Comparison of ENCODE assay signal across 18 cellular contexts in the genomic region with DNA sequence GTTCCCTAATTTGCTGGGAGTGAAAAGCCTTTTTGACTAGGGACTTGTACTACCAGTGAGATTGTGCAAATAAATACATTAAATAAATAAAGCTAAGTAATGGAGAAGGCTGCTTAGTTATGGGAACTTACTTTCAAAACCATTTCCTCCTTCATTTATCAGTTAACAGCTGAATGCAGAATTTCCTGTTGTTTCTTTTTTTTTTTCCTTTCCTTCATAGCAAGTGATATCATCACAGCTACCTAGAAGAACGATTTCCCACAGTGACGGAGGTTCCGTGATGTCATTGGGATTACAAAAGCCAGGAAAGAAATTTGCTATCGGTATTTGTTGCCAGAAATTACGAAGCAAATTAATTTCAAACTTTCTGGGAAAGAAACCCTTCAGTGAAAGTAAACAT. TPM values are rescaled to one million over a fixed set of nuclear protein-coding genes. Genes with fewer than 3 reads are reported as not detected.
DNase-seq lines count a peak whose midpoint lies in the region; ATAC-seq and TF ChIP-seq lines count a peak whose summit lies in the region.
"Had no signal": no experiment of that assay in that cellular context is flagged by ENCODE, and none has a peak within 500 bp of the region (broad histone marks: within the 10 kb centered on the region; RNA-seq: fewer than 3 reads in every experiment).

No MANE protein-coding gene starts in this region.

- peaks cover 14% of the 10 kb centered on the region for H3K4me1 Mint-ChIP-seq in activated CD8-positive, alpha-beta T cell treated with anti-CD3 and anti-CD28 coated beads, Interleukin-2, amount 10 ng/mL, durations not matched to agents 7 days and 5 days (ENCODE audit: low read depth)
- H3K4me1 Mint-ChIP-seq in activated CD8-positive, alpha-beta T cell treated with anti-CD3 and anti-CD28 coated beads for 36 hours (ENCODE audit: low read depth): peaks cover 4% of the 10 kb centered on the region
- peaks cover 14% of the 10 kb centered on the region for H3K4me1 Mint-ChIP-seq in endodermal cell
- peaks cover 14% of the 10 kb centered on the region for H3K4me1 Mint-ChIP-seq in progenitor cell of endocrine pancreas (ENCODE audit: low read depth)

- no peak overlapping the region for H3K4me3 Mint-ChIP-seq in activated CD8-positive, alpha-beta T cell treated with anti-CD3 and anti-CD28 coated beads, Interleukin-2, amount 10 ng/mL, durations not matched to agents 7 days and 5 days
- H3K4me3 Mint-ChIP-seq in activated CD8-positive, alpha-beta T cell treated with anti-CD3 and anti-CD28 coated beads for 36 hours: no peak overlapping the region
- H3K4me3 Mint-ChIP-seq in endodermal cell: no peak overlapping the region
- no peak overlapping the region for H3K4me3 Mint-ChIP-seq in progenitor cell of endocrine pancreas (ENCODE audit: low read depth)

- no peaks in the 10 kb centered on the region for H3K9me3 ChIP-seq in endodermal cell (ENCODE audit: control insufficient read depth, low read length)

- TF ChIP-seq CTCF in activated CD8-positive, alpha-beta T cell treated with anti-CD3 and anti-CD28 coated beads for 36 hours (IDR thresholded peaks at IDR 0.05): no peak
- TF ChIP-seq CTCF in endodermal cell (conservative IDR thresholded peaks at IDR 0.05) (no peak), progenitor cell of endocrine pancreas (IDR thresholded peaks at IDR 0.05; ENCODE audit: unreplicated experiment) (no peak)

- no peak overlapping the region for H3K4me3 ChIP-seq in endodermal cell (ENCODE audit: low read length)
- H3K4me3 ChIP-seq: cardiac muscle cell had no signal

- peak overlapping the region; percentile 31 for H3K27ac Mint-ChIP-seq in activated CD8-positive, alpha-beta T cell treated with anti-CD3 and anti-CD28 coated beads, Interleukin-2, amount 10 ng/mL, durations not matched to agents 7 days and 5 days
- no peak overlapping the region for H3K27ac Mint-ChIP-seq in activated CD8-positive, alpha-beta T cell treated with anti-CD3 and anti-CD28 coated beads for 36 hours
- H3K27ac Mint-ChIP-seq in endodermal cell: no peak overlapping the region
- no peak overlapping the region for H3K27ac Mint-ChIP-seq in progenitor cell of endocrine pancreas

- POLR2A ChIA-PET in activated CD8-positive, alpha-beta T cell treated with anti-CD3 and anti-CD28 coated beads, Interleukin-2, amount 10 ng/mL, durations not matched to agents 7 days and 5 days (lab: Charles Lee): interaction anchor here (0.6 kb wide), 1 partner anchor 43 kb away, joined by 3 read pairs; no protein-coding TSS in a partner anchor
- POLR2A ChIA-PET in activated CD8-positive, alpha-beta T cell treated with anti-CD3 and anti-CD28 coated beads for 36 hours (lab: Charles Lee): no interaction called here

- H3K36me3 ChIP-seq in endodermal cell (ENCODE audit: control insufficient read depth, insufficient read depth, low read length): no peaks in the 10 kb centered on the region
- H3K36me3 ChIP-seq: cardiac muscle cell had no signal

- no peak for ATAC-seq in activated CD8-positive, alpha-beta T cell treated with anti-CD3 and anti-CD28 coated beads, Interleukin-2, amount 10 ng/mL, durations not matched to agents 7 days and 5 days
- ATAC-seq in activated CD8-positive, alpha-beta T cell treated with anti-CD3 and anti-CD28 coated beads for 36 hours: no peak
- no peak for ATAC-seq in GM18868 (IDR thresholded peaks at IDR 0.05; ENCODE audit: unreplicated experiment)
- ATAC-seq: left colon; stimulated activated naive CD8-positive, alpha-beta T cell treated with anti-CD3 and anti-CD28 coated beads, Interleukin-15, Interleukin-2, amounts not matched to agents 100 U/mL and 50 U/mL, for 24 hours had no signal

- H3K27me3 ChIP-seq in endodermal cell (ENCODE audit: control insufficient read depth, insufficient read depth, low read length, poor library complexity, severe bottlenecking): no peaks in the 10 kb centered on the region
- H3K27me3 ChIP-seq: cardiac muscle cell had no signal

- H3K36me3 Mint-ChIP-seq in activated CD8-positive, alpha-beta T cell treated with anti-CD3 and anti-CD28 coated beads, Interleukin-2, amount 10 ng/mL, durations not matched to agents 7 days and 5 days (ENCODE audit: low read depth): no peaks in the 10 kb centered on the region
- H3K36me3 Mint-ChIP-seq in activated CD8-positive, alpha-beta T cell treated with anti-CD3 and anti-CD28 coated beads for 36 hours (ENCODE audit: low read depth): no peaks in the 10 kb centered on the region
- H3K36me3 Mint-ChIP-seq in endodermal cell (ENCODE audit: low read depth) (no peaks in the 10 kb centered on the region), progenitor cell of endocrine pancreas (ENCODE audit: insufficient read depth) (no peaks in the 10 kb centered on the region)

- 90 to 96% methylated on average over 4 to 5 of the region's 5 CpGs for WGBS in endodermal cell (ENCODE audit: insufficient coverage in 1 of 2, insufficient read length in 1 of 2), 2 experiments

- CTCF ChIA-PET in activated CD8-positive, alpha-beta T cell treated with anti-CD3 and anti-CD28 coated beads, Interleukin-2, amount 10 ng/mL, durations not matched to agents 7 days and 5 days (lab: Charles Lee): interaction anchor here (0.8 to 1.1 kb wide), 3 partner anchors 30 to 572 kb away, joined by 3 read pairs; no protein-coding TSS in a partner anchor
- CTCF ChIA-PET in activated CD8-positive, alpha-beta T cell treated with anti-CD3 and anti-CD28 coated beads for 36 hours (lab: Charles Lee): interaction anchor here (1.0 to 1.9 kb wide), 3 partner anchors 27 to 572 kb away, joined by 3 to 4 read pairs (median 3); no protein-coding TSS in a partner anchor

- H3K27ac ChIP-seq in endodermal cell (ENCODE audit: low read depth, low read length): no peak overlapping the region
- H3K27ac ChIP-seq: cardiac muscle cell had no signal

- H3K9ac ChIP-seq in endodermal cell (ENCODE audit: extremely low read depth, low read length, poor library complexity, severe bottlenecking): no peak overlapping the region

- no peak for DNase-seq in activated CD8-positive, alpha-beta T cell treated with anti-CD3 and anti-CD28 coated beads, Interleukin-2, amount 10 ng/mL, durations not matched to agents 7 days and 5 days
- no peak for DNase-seq in activated CD8-positive, alpha-beta T cell treated with anti-CD3 and anti-CD28 coated beads for 36 hours
- DNase-seq in OCI-M1 (lab: John Stamatoyannopoulos, UW) (peak; percentile 76), endodermal cell (peak; percentile 9), pulmonary artery endothelial cell (ENCODE audit: low read depth, low spot score) (peak; percentile 26), progenitor cell of endocrine pancreas (ENCODE audit: low spot score, unreplicated experiment) (no peak)
- DNase-seq in effector CD8-positive, alpha-beta T cell (lab: John Stamatoyannopoulos, UW): no peak
- DNase-seq: activated CD4-positive, CD25-positive, alpha-beta regulatory T cell treated with anti-CD3 and anti-CD28 coated beads, Interleukin-2, amount 50 U/mL, for 72 hours; activated T-cell treated with anti-CD3 and anti-CD28 coated beads for 4 hours; EL; left colon; midbrain; NCI-H1694 treated with DMSO at 0.1 percent for 48 hours; Right ventricle myocardium superior; stimulated activated CD4-positive, alpha-beta T cell treated with anti-CD3 and anti-CD28 coated beads, Interleukin-15, amount 100 ng/mL, for 24 hours; stimulated activated naive CD8-positive, alpha-beta T cell treated with anti-CD3 and anti-CD28 coated beads, Interleukin-15, Interleukin-2, amounts not matched to agents 100 U/mL and 50 U/mL, for 24 hours had no signal

- no peaks in the 10 kb centered on the region for H3K4me1 ChIP-seq in endodermal cell (ENCODE audit: control insufficient read depth, insufficient read depth, low read length)

- H3K9me3 Mint-ChIP-seq in activated CD8-positive, alpha-beta T cell treated with anti-CD3 and anti-CD28 coated beads, Interleukin-2, amount 10 ng/mL, durations not matched to agents 7 days and 5 days (ENCODE audit: insufficient read depth): no peaks in the 10 kb centered on the region
- H3K9me3 Mint-ChIP-seq in activated CD8-positive, alpha-beta T cell treated with anti-CD3 and anti-CD28 coated beads for 36 hours: no peaks in the 10 kb centered on the region
- no peaks in the 10 kb centered on the region for H3K9me3 Mint-ChIP-seq in endodermal cell
- peaks cover 6% of the 10 kb centered on the region for H3K9me3 Mint-ChIP-seq in progenitor cell of endocrine pancreas (ENCODE audit: low read depth)

- intact Hi-C loops in activated CD8-positive, alpha-beta T cell treated with anti-CD3 and anti-CD28 coated beads for 36 hours (cut with micrococcal nuclease): no loop called here

- H3K27me3 Mint-ChIP-seq in activated CD8-positive, alpha-beta T cell treated with anti-CD3 and anti-CD28 coated beads, Interleukin-2, amount 10 ng/mL, durations not matched to agents 7 days and 5 days (ENCODE audit: low read depth): peaks cover 3% of the 10 kb centered on the region
- peaks cover 12% of the 10 kb centered on the region for H3K27me3 Mint-ChIP-seq in activated CD8-positive, alpha-beta T cell treated with anti-CD3 and anti-CD28 coated beads for 36 hours
- H3K27me3 Mint-ChIP-seq in endodermal cell (ENCODE audit: insufficient read depth) (no peaks in the 10 kb centered on the region), progenitor cell of endocrine pancreas (no peaks in the 10 kb centered on the region)

RNA-seq across cellular contexts. Expression of a gene that starts 42.1 kb away (rescaled TPM):
- total RNA-seq in activated CD8-positive, alpha-beta T cell treated with anti-CD3 and anti-CD28 coated beads, Interleukin-2, amount 10 ng/mL, durations not matched to agents 7 days and 5 days: 10 to 100 TPM; 33.7 to 39.0 TPM
- 10 to 100 TPM; 40.5 to 40.8 TPM for total RNA-seq in activated CD8-positive, alpha-beta T cell treated with anti-CD3 and anti-CD28 coated beads for 36 hours
- total RNA-seq in endodermal cell (10 to 100 TPM; 46.9 to 60.2 TPM), pulmonary artery endothelial cell (3.3 and 3.8 TPM in 2 replicates), progenitor cell of endocrine pancreas (8.4 and 14.3 TPM in 2 replicates)
- 20.2 TPM for polyA plus RNA-seq in endodermal cell (2013, experiment 1 of 2)
- polyA plus RNA-seq in endodermal cell (2013, experiment 2 of 2): 21.4 TPM

Comparison
In these comparisons a context has a peak if more than half of its experiments do, and no peak if none do; other contexts are left out.
1. DNase-seq: peak in OCI-M1 (single experiment), endodermal cell (single experiment) and pulmonary artery endothelial cell (single experiment); none in activated CD8-positive, alpha-beta T cell treated with anti-CD3 and anti-CD28 coated beads, Interleukin-2, amount 10 ng/mL, durations not matched to agents 7 days and 5 days (single experiment), activated CD8-positive, alpha-beta T cell treated with anti-CD3 and anti-CD28 coated beads for 36 hours (single experiment), effector CD8-positive, alpha-beta T cell (single experiment) and progenitor cell of endocrine pancreas (single experiment).